ENCODE assay signal across 7 cellular contexts in genomic region chr1:27322569-27323116, GRCh38. TPM values are rescaled to one million over a fixed set of nuclear protein-coding genes. Genes with fewer than 3 reads are reported as not detected.
DNase-seq lines count a peak whose midpoint lies in the region; ATAC-seq and TF ChIP-seq lines count a peak whose summit lies in the region.

No MANE protein-coding gene starts in this region.

- no peak for TF ChIP-seq POLR2A in stomach (IDR thresholded peaks at IDR 0.05)

- H3K4me3 ChIP-seq in iPS DF 6.9 (ENCODE audit: low read length) (peak overlapping the region; percentile 93), stomach (peak overlapping the region; percentile 77 to 96 (median 90))

- H3K27me3 ChIP-seq in iPS DF 6.9 (ENCODE audit: control insufficient read depth, insufficient read depth, low read length) (no peaks in the 10 kb centered on the region), stomach (peaks cover 0 to 6% (median 3%) of the 10 kb centered on the region in 3 donors)

- CTCF ChIA-PET in activated CD4-positive, alpha-beta memory T cell treated with anti-CD3 and anti-CD28 coated beads for 36 hours (lab: Charles Lee): interaction anchor here (0.9 to 3.2 kb wide), 8 partner anchors 10 to 168 kb away, joined by 3 to 20 read pairs (median 8); partner anchors contain the start of gene SLC9A1

- POLR2A ChIA-PET in activated CD4-positive, alpha-beta memory T cell treated with anti-CD3 and anti-CD28 coated beads for 36 hours (lab: Charles Lee): interaction anchor here (0.5 to 1.5 kb wide), 3 partner anchors 19 to 1891 kb away, joined by 3 to 6 read pairs (median 3); partner anchors contain the start of gene SYTL1

- intact Hi-C loops in activated CD4-positive, alpha-beta memory T cell treated with anti-CD3 and anti-CD28 coated beads for 36 hours (cut with micrococcal nuclease): loop anchor here (1.0 to 10.0 kb wide), 5 partner anchors 17 to 350 kb away; partner anchors contain the start of genes AHDC1, IFI6, SLC9A1 and SYTL1
- intact Hi-C loops in stomach (cut with DNase I; ENCODE audit: low total_unique reads): no loop called here

- H3K4me1 ChIP-seq in iPS DF 6.9 (ENCODE audit: control insufficient read depth, insufficient read depth, low read length) (no peaks in the 10 kb centered on the region), stomach (peaks cover 19 to 60% (median 49%) of the 10 kb centered on the region in 4 donors)

- H3K4me3 Mint-ChIP-seq in activated CD4-positive, alpha-beta memory T cell treated with anti-CD3 and anti-CD28 coated beads for 36 hours: peak overlapping the region; percentile 96

- H3K27ac ChIP-seq in iPS DF 6.9 (ENCODE audit: low read length) (no peak overlapping the region), stomach (peak overlapping the region; percentile 86 to 92 (median 91))

- peak; percentile 16 for ATAC-seq in HG02943 (IDR thresholded peaks at IDR 0.05; ENCODE audit: low read depth, unreplicated experiment)

- WGBS in iPS DF 6.9 (ENCODE audit: insufficient coverage, insufficient read length): no CpG with 5 or more reads among the region's 9 CpGs
- 1 to 6% (median 2%) methylated on average over 9 of the region's 9 CpGs for WGBS in stomach, 5 donors

- H3K9me3 Mint-ChIP-seq in activated CD4-positive, alpha-beta memory T cell treated with anti-CD3 and anti-CD28 coated beads for 36 hours: no peaks in the 10 kb centered on the region

- H3K27ac Mint-ChIP-seq in activated CD4-positive, alpha-beta memory T cell treated with anti-CD3 and anti-CD28 coated beads for 36 hours: peak overlapping the region; percentile 82

- DNase-seq in activated CD4-positive, alpha-beta memory T cell treated with anti-CD3 and anti-CD28 coated beads for 36 hours: no peak
- no peak for DNase-seq in iPS DF 6.9 (ENCODE audit: low read depth, low spot score)
- DNase-seq in stomach: no peak
- DNase-seq in NCI-H526 (lab: John Stamatoyannopoulos, UW): no peak
- no peak for DNase-seq in kidney tubule cell (ENCODE audit: low spot score)
- no peak for DNase-seq in Ammon's horn (ENCODE audit: low spot score)

- H3K36me3 ChIP-seq in iPS DF 6.9 (ENCODE audit: control insufficient read depth, insufficient read depth, low read length) (peaks cover 9% of the 10 kb centered on the region; the same call in 1 of the 2 replicates), stomach (peaks cover 25 to 36% (median 34%) of the 10 kb centered on the region in 4 donors)

- TF ChIP-seq EP300 in stomach (IDR thresholded peaks at IDR 0.05): no peak

- H3K36me3 Mint-ChIP-seq in activated CD4-positive, alpha-beta memory T cell treated with anti-CD3 and anti-CD28 coated beads for 36 hours: peaks cover 15% of the 10 kb centered on the region

- no peaks in the 10 kb centered on the region for H3K27me3 Mint-ChIP-seq in activated CD4-positive, alpha-beta memory T cell treated with anti-CD3 and anti-CD28 coated beads for 36 hours

- no peak for TF ChIP-seq CTCF in stomach (IDR thresholded peaks at IDR 0.05)

- H3K9me3 ChIP-seq in iPS DF 6.9 (ENCODE audit: control insufficient read depth, insufficient read depth, low read length) (no peaks in the 10 kb centered on the region), stomach (no peaks in the 10 kb centered on the region)

- peaks cover 43% of the 10 kb centered on the region for H3K4me1 Mint-ChIP-seq in activated CD4-positive, alpha-beta memory T cell treated with anti-CD3 and anti-CD28 coated beads for 36 hours (ENCODE audit: low read depth)

RNA-seq across cellular contexts. Expression of gene TMEM222, which starts 0.7 kb away (rescaled TPM):
- 10 to 100 TPM; 22.8 to 24.6 TPM for total RNA-seq in activated CD4-positive, alpha-beta memory T cell treated with anti-CD3 and anti-CD28 coated beads for 36 hours
- 10 to 100 TPM in 3 of 5 donors, 1 to 10 TPM in 2; 1.8 to 18.8 (median 16.5) TPM for total RNA-seq in stomach
- 10 to 100 TPM; 28.5 to 39.9 (median 38.6) TPM for polyA plus RNA-seq in stomach

RNA-seq across cellular contexts. Expression of gene SYTL1, which starts 19.2 kb away (rescaled TPM):
- 10 to 100 TPM; 27.3 to 30.4 TPM for total RNA-seq in activated CD4-positive, alpha-beta memory T cell treated with anti-CD3 and anti-CD28 coated beads for 36 hours
- total RNA-seq in stomach: 10 to 100 TPM; 15.6 to 65.1 (median 23.2) TPM
- polyA plus RNA-seq in stomach: 100 to 1,000 TPM in 2 of 3 donors, 10 to 100 TPM in 1; 78.5 to 222 (median 137) TPM

RNA-seq across cellular contexts. Expression of gene MAP3K6, which starts 44.1 kb away (rescaled TPM):
- 1 to 10 TPM; 8.2 to 9.7 TPM for total RNA-seq in activated CD4-positive, alpha-beta memory T cell treated with anti-CD3 and anti-CD28 coated beads for 36 hours
- total RNA-seq in stomach: 10 to 100 TPM; 11.6 to 38.5 (median 25.8) TPM
- 100 to 1,000 TPM in 1 of 3 donors, 10 to 100 TPM in 2; 43.4 to 110 (median 48.0) TPM for polyA plus RNA-seq in stomach

RNA-seq across cellular contexts. Expression of gene FCN3, which starts 52.0 kb away (rescaled TPM):
- not detected for total RNA-seq in activated CD4-positive, alpha-beta memory T cell treated with anti-CD3 and anti-CD28 coated beads for 36 hours
- total RNA-seq in stomach: 10 to 100 TPM in 1 of 5 donors, 1 to 10 TPM in 1, under 1 TPM in 1, not detected in 2; 0.55 to 15.2 (median 2.8) TPM
- 10 to 100 TPM in 1 of 3 donors, 1 to 10 TPM in 2; 4.1 to 10.8 (median 5.0) TPM for polyA plus RNA-seq in stomach
